ENCODE assay signal across 21 cellular contexts in genomic region chr1:65979645-65980044, GRCh38.
DNase-seq lines count a peak whose midpoint lies in the region; TF ChIP-seq lines count a peak whose summit lies in the region.
"Had no signal": no experiment of that assay in that cellular context is flagged by ENCODE, and none has a peak within 500 bp of the region (broad histone marks: within the 10 kb centered on the region; RNA-seq: fewer than 3 reads in every experiment).

No MANE protein-coding gene starts in this region.

- H3K4me2 ChIP-seq in hepatocyte, result no peak overlapping the region
- H3K4me2 ChIP-seq: BLaER1, KMS-11 had no signal

- H3K9me2 ChIP-seq in hepatocyte (replicated peaks; ENCODE audit: insufficient read depth), result no peaks in the 10 kb centered on the region

- H3K27ac ChIP-seq in hepatocyte (peak overlapping the region; percentile 55), temporal lobe (ENCODE audit: low read depth, low read length) (peak overlapping the region; percentile 100), testis (peak overlapping the region in 1 of 2 donors; percentile 43)
- H3K27ac ChIP-seq: BLaER1, GM23248, HL-60, KMS-11, RWPE1 had no signal

- H2AFZ ChIP-seq in hepatocyte, result no peak overlapping the region
- H2AFZ ChIP-seq: GM23248 had no signal

- no peaks in the 10 kb centered on the region for H3K27me3 ChIP-seq in hepatocyte
- no peaks in the 10 kb centered on the region for H3K27me3 ChIP-seq in testis
- H3K27me3 ChIP-seq: BLaER1 had no signal

- TF ChIP-seq POLR2A in testis (IDR thresholded peaks at IDR 0.05), result no peak

- peaks cover 25% of the 10 kb centered on the region for H3K4me1 Mint-ChIP-seq in brain
- peaks cover 23% of the 10 kb centered on the region for H3K4me1 Mint-ChIP-seq in neural crest cell
- H3K4me1 Mint-ChIP-seq: CD4-positive, alpha-beta memory T cell had no signal

- H3K4me3 Mint-ChIP-seq in brain (peak overlapping the region in 2 of 5 experiments; percentile 2 to 28), neural crest cell (no peak overlapping the region)
- H3K4me3 Mint-ChIP-seq: CD4-positive, alpha-beta memory T cell had no signal

- H3K27me3 Mint-ChIP-seq in brain (no peaks in the 10 kb centered on the region), neural crest cell (ENCODE audit: low read depth) (no peaks in the 10 kb centered on the region)

- no peaks in the 10 kb centered on the region for H3K79me2 ChIP-seq in hepatocyte

- H3K36me3 ChIP-seq in hepatocyte (replicated peaks; ENCODE audit: insufficient read depth, low read depth) (no peaks in the 10 kb centered on the region), testis (ENCODE audit: low read depth, missing control alignments) (no peaks in the 10 kb centered on the region)
- H3K36me3 ChIP-seq: BLaER1, HAP-1 had no signal

- intact Hi-C loops in testis (cut with DNase I; ENCODE audit: low total_unique reads), result no loop called here

- H3K4me1 ChIP-seq in hepatocyte (ENCODE audit: insufficient read depth) (no peaks in the 10 kb centered on the region), testis (no peaks in the 10 kb centered on the region)
- H3K4me1 ChIP-seq: HAP-1 had no signal

- no peak for TF ChIP-seq CTCF in brain (conservative IDR thresholded peaks at IDR 0.05)
- TF ChIP-seq CTCF in hepatocyte (IDR thresholded peaks at IDR 0.05; ENCODE audit: poor library complexity), result no peak
- no peak for TF ChIP-seq CTCF in neural crest cell (conservative IDR thresholded peaks at IDR 0.05)
- no peak for TF ChIP-seq CTCF in testis (IDR thresholded peaks at IDR 0.05)

- H3K9me3 Mint-ChIP-seq in brain (peaks cover 12 to 26% (median 23%) of the 10 kb centered on the region in 5 experiments), neural crest cell (peaks cover 11% of the 10 kb centered on the region)

- H3K4me3 ChIP-seq in hepatocyte (no peak overlapping the region), testis (no peak overlapping the region)
- H3K4me3 ChIP-seq: BLaER1, GM12878, GM23248, HAP-1 had no signal

- WGBS in hepatocyte (ENCODE audit: low lambda C conversion rate, missing lambda C conversion rate), result 88% methylated on average over 3 of the region's 3 CpGs
- WGBS in testis, 2 donors, result 77 to 78% methylated on average over 3 of the region's 3 CpGs

- DNase-seq in hepatocyte (ENCODE audit: low spot score) (no peak), neural crest cell (ENCODE audit: low read depth, low spot score) (no peak), SHP77 treated with DMSO at 0.1 percent for 48 hours (lab: John Stamatoyannopoulos, UW) (no peak), testis (no peak)
- no peak for DNase-seq in stimulated activated naive CD4-positive, alpha-beta T cell (lab: John Stamatoyannopoulos, UW)
- DNase-seq: CD4-positive, alpha-beta memory T cell; DMS53; EL; NCI-H1417 treated with DMSO at 0.1 percent for 48 hours; NCI-H187 treated with DMSO at 0.1 percent for 48 hours; NCI-H524; NCI-H82 had no signal

- no peaks in the 10 kb centered on the region for H3K9me3 ChIP-seq in hepatocyte (ENCODE audit: low read depth)
- no peaks in the 10 kb centered on the region for H3K9me3 ChIP-seq in testis
- H3K9me3 ChIP-seq: HAP-1 had no signal

- H3K36me3 Mint-ChIP-seq in brain (peaks cover 17% of the 10 kb centered on the region), neural crest cell (ENCODE audit: low read depth) (peaks cover 14% of the 10 kb centered on the region)

- peak overlapping the region; percentile 69 to 95 (median 83) for H3K27ac Mint-ChIP-seq in brain
- H3K27ac Mint-ChIP-seq in neural crest cell (ENCODE audit: unreplicated experiment), result peak overlapping the region; percentile 6
- H3K27ac Mint-ChIP-seq: CD4-positive, alpha-beta memory T cell had no signal

- no peaks in the 10 kb centered on the region for H4K20me1 ChIP-seq in hepatocyte (ENCODE audit: insufficient read depth, poor library complexity, severe bottlenecking)
- H4K20me1 ChIP-seq: BLaER1 had no signal
